19 cellular contexts compared by ENCODE assay signal in the genomic region with DNA sequence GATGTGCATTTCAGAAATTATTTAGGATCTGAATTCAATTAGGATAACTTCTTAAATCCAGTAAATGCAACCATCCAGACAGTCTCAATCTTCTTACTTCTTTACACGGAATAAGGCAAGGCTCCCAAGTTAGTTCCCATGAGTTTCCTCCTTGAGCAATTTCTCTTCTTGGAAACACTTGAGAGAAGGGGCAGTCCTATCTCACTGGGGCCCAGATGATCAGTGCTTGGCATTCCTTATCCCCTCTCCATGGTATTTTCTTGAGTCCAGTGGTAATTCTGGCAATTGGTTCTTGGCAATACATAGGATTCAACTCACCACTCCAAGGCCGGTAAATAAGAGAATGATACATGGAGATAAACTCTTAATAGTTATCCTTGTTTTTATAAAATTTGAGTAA.
"Had no signal": no experiment of that assay in that cellular context is flagged by ENCODE, and none has a peak within 500 bp of the region (broad histone marks: within the 10 kb centered on the region; RNA-seq: fewer than 3 reads in every experiment).

No MANE protein-coding gene starts in this region.

- ATAC-seq: effector memory CD8-positive, alpha-beta T cell; heart left ventricle; left lung had no signal

- H3K9me3 ChIP-seq: esophagus muscularis mucosa, heart left ventricle, left lung, prostate gland, sigmoid colon, suprapubic skin, thyroid gland had no signal

- H2AFZ ChIP-seq: parathyroid adenoma had no signal

- H3K27me3 ChIP-seq: esophagus muscularis mucosa, heart left ventricle, left lung, sigmoid colon, suprapubic skin, thyroid gland had no signal

- H3K9ac ChIP-seq: parathyroid adenoma had no signal

- H3K36me3 ChIP-seq: esophagus muscularis mucosa, heart left ventricle, left lung, prostate gland, sigmoid colon, suprapubic skin, thyroid gland had no signal

- H3K4me3 ChIP-seq: esophagus muscularis mucosa, heart left ventricle, left lung, lung, prostate gland, sigmoid colon, skin epidermis, suprapubic skin, thyroid gland had no signal

- H3K27ac ChIP-seq: epithelial cell of prostate, esophagus muscularis mucosa, heart left ventricle, left lung, parathyroid adenoma, prostate gland, sigmoid colon, skin epidermis, suprapubic skin, thyroid gland had no signal

- H3K4me1 ChIP-seq: esophagus muscularis mucosa, left lung, parathyroid adenoma, prostate gland, sigmoid colon, suprapubic skin, thyroid gland had no signal

- H3K79me2 ChIP-seq: parathyroid adenoma had no signal

- DNase-seq: effector memory CD8-positive, alpha-beta T cell; heart left ventricle; hippocampal formation; islet precursor cell; left lung; mesendoderm; naive B cell; occipital lobe; sigmoid colon; stimulated activated CD4-positive, alpha-beta T cell treated with anti-CD3 and anti-CD28 coated beads, Interleukin-12 subunit alpha, Interleukin-12 subunit beta, amount 100 ng/mL, for 4 hours; stimulated activated naive CD4-positive, alpha-beta T cell treated with Interleukin-2 at 50 U/mL for 16 hours; thyroid gland had no signal
